8 cellular contexts compared by ENCODE assay signal in the genomic region with DNA sequence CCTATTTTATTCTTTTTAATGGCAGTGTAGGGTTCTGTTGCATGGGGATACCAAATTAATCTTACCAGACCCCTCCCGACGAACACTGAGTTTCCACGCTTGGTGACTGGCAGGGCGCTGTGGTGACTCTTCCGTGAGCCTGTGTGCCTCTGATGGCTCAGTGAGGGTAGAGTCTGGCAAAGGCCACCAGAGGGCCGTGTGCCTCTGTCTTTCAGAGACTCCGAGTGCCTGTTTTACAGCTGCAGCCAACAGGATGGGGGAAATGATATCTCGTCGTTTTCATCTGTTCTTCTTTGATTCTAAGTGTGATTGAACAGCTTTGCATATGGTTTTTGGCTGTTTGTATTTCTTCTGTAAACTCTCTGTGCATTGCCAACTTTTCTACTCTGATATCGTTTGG.
A peak's percentile ranks its signal among the peaks of the same experiment; 100 is the strongest.
DNase-seq lines count a peak whose midpoint lies in the region; ATAC-seq, FAIRE-seq and TF ChIP-seq lines count a peak whose summit lies in the region.

No MANE protein-coding gene starts in this region.

- ATAC-seq in GM21717 (IDR thresholded peaks at IDR 0.05; ENCODE audit: unreplicated experiment), result peak; percentile 96

- H3K36me3 ChIP-seq in astrocyte (ENCODE audit: insufficient read depth, low read length), result peaks cover 4% of the 10 kb centered on the region

- TF ChIP-seq CTCF in GM10248 (IDR thresholded peaks at IDR 0.05; ENCODE audit: control extremely low read depth, extremely low read depth, low read depth, missing control alignments) (peak; percentile 80), astrocyte (IDR thresholded peaks at IDR 0.05; ENCODE audit: insufficient read depth, low read depth, low read length) (peak; percentile 64)

- no peak for TF ChIP-seq EP300 in Ishikawa (IDR thresholded peaks at IDR 0.05; ENCODE audit: borderline replicate concordance)

- peaks cover 9% of the 10 kb centered on the region for H4K20me1 ChIP-seq in astrocyte (ENCODE audit: insufficient read depth, low read length)

- no peak overlapping the region for H2AFZ ChIP-seq in astrocyte (ENCODE audit: low read depth, low read length)

- H3K4me1 ChIP-seq in astrocyte (ENCODE audit: insufficient read depth, low read length), result no peaks in the 10 kb centered on the region

- H3K27me3 ChIP-seq in astrocyte (ENCODE audit: insufficient read depth, low read length), result no peaks in the 10 kb centered on the region

- peaks cover 17% of the 10 kb centered on the region for H3K36me3 Mint-ChIP-seq in astrocyte (ENCODE audit: low read depth, unreplicated experiment)

- no peaks in the 10 kb centered on the region for H3K9me3 ChIP-seq in astrocyte (ENCODE audit: insufficient read depth, low read depth, low read length)

- H3K27me3 Mint-ChIP-seq in astrocyte (ENCODE audit: low read depth, unreplicated experiment), result no peaks in the 10 kb centered on the region

- H3K4me3 ChIP-seq in astrocyte (ENCODE audit: insufficient read depth, low read depth, low read length), result no peak overlapping the region

- H3K9ac ChIP-seq in astrocyte (ENCODE audit: low read length), result no peak overlapping the region

- no peak overlapping the region for H3K27ac Mint-ChIP-seq in astrocyte (ENCODE audit: unreplicated experiment)

- H3K9me3 Mint-ChIP-seq in astrocyte (ENCODE audit: unreplicated experiment), result no peaks in the 10 kb centered on the region

- H3K4me2 ChIP-seq in astrocyte (ENCODE audit: low read length), result no peak overlapping the region

- peak; percentile 76 for TF ChIP-seq RAD21 in Ishikawa (IDR thresholded peaks at IDR 0.05; ENCODE audit: low read depth)

- H3K4me1 Mint-ChIP-seq in astrocyte (ENCODE audit: low read depth, unreplicated experiment), result no peaks in the 10 kb centered on the region

- FAIRE-seq in astrocyte (lab: Jason Lieb, UNC), result no peak

- no peak overlapping the region for H3K27ac ChIP-seq in astrocyte (ENCODE audit: low read depth, low read length)

- CTCF ChIA-PET in GM10248 (lab: Yijun Ruan, JAX), result interaction anchor here (0.6 to 13.2 kb wide), 22 partner anchors 9 to 320 kb away, joined by 3 to 190 read pairs (median 6); no protein-coding TSS in a partner anchor

- no peak overlapping the region for H3K4me3 Mint-ChIP-seq in astrocyte (ENCODE audit: unreplicated experiment)

- POLR2A ChIA-PET in GM10248 (lab: Yijun Ruan, JAX), result no interaction called here

- DNase-seq in GM10248 (ENCODE audit: extremely low spot score), result peak; percentile 80
- peak; percentile 54 for DNase-seq in SK-N-DZ (ENCODE audit: low spot score)
- DNase-seq in astrocyte (ENCODE audit: low read depth), result peak; percentile 8
- peak; percentile 81 for DNase-seq in iPS-NIHi11 (ENCODE audit: low spot score)
- DNase-seq in stimulated activated CD4-positive, alpha-beta T cell treated with anti-CD3 and anti-CD28 coated beads, Interleukin-1b, Interleukin-23, amount 100 ng/mL, for 1 hour (ENCODE audit: low read depth in 2 of 2), result peak; percentile 3 to 7
- no peak for DNase-seq in SKM-1 (lab: John Stamatoyannopoulos, UW; ENCODE audit: unreplicated experiment)

- peaks cover 3% of the 10 kb centered on the region for H3K79me2 ChIP-seq in astrocyte (ENCODE audit: insufficient read depth, low read length)

TF ChIP-seq in Ishikawa, 13 proteins besides CTCF, POLR2A, EP300 and RAD21:
- TF ChIP-seq CEBPB (IDR thresholded peaks at IDR 0.05), result no peak
- TF ChIP-seq CREB1 (IDR thresholded peaks at IDR 0.05; ENCODE audit: low read depth), result no peak
- TF ChIP-seq YY1 (IDR thresholded peaks at IDR 0.05; ENCODE audit: low read depth), result no peak
- TF ChIP-seq, protein P1, sequence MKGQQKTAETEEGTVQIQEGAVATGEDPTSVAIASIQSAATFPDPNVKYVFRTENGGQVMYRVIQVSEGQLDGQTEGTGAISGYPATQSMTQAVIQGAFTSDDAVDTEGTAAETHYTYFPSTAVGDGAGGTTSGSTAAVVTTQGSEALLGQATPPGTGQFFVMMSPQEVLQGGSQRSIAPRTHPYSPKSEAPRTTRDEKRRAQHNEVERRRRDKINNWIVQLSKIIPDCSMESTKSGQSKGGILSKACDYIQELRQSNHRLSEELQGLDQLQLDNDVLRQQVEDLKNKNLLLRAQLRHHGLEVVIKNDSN (IDR thresholded peaks at IDR 0.05), result no peak
- TF ChIP-seq, protein P2, sequence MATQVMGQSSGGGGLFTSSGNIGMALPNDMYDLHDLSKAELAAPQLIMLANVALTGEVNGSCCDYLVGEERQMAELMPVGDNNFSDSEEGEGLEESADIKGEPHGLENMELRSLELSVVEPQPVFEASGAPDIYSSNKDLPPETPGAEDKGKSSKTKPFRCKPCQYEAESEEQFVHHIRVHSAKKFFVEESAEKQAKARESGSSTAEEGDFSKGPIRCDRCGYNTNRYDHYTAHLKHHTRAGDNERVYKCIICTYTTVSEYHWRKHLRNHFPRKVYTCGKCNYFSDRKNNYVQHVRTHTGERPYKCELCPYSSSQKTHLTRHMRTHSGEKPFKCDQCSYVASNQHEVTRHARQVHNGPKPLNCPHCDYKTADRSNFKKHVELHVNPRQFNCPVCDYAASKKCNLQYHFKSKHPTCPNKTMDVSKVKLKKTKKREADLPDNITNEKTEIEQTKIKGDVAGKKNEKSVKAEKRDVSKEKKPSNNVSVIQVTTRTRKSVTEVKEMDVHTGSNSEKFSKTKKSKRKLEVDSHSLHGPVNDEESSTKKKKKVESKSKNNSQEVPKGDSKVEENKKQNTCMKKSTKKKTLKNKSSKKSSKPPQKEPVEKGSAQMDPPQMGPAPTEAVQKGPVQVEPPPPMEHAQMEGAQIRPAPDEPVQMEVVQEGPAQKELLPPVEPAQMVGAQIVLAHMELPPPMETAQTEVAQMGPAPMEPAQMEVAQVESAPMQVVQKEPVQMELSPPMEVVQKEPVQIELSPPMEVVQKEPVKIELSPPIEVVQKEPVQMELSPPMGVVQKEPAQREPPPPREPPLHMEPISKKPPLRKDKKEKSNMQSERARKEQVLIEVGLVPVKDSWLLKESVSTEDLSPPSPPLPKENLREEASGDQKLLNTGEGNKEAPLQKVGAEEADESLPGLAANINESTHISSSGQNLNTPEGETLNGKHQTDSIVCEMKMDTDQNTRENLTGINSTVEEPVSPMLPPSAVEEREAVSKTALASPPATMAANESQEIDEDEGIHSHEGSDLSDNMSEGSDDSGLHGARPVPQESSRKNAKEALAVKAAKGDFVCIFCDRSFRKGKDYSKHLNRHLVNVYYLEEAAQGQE (IDR thresholded peaks at IDR 0.05; ENCODE audit: low read depth), result no peak
- no peak for TF ChIP-seq EGR1 (IDR thresholded peaks at IDR 0.05)
- TF ChIP-seq, protein P3, sequence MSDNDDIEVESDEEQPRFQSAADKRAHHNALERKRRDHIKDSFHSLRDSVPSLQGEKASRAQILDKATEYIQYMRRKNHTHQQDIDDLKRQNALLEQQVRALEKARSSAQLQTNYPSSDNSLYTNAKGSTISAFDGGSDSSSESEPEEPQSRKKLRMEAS (IDR thresholded peaks at IDR 0.05), result no peak
- TF ChIP-seq TEAD4 (IDR thresholded peaks at IDR 0.05), result no peak
- no peak for TF ChIP-seq ZBTB7A (IDR thresholded peaks at IDR 0.05; ENCODE audit: low read depth)
- no peak for TF ChIP-seq TAF1 (IDR thresholded peaks at IDR 0.05; ENCODE audit: low read depth)
- no peak for TF ChIP-seq TCF12 (IDR thresholded peaks at IDR 0.05; ENCODE audit: low read depth)
- no peak for TF ChIP-seq NFIC (IDR thresholded peaks at IDR 0.05)
